In genomic region chr19:10467104-10467706, GRCh38 we compare ENCODE assay signal across 1 cellular context.
TF ChIP-seq lines count a peak whose summit lies in the region.

No MANE protein-coding gene starts in this region.

TF ChIP-seq in IMR-90, 13 proteins besides CTCF, POLR2A, EP300 and RAD21:
- TF ChIP-seq CHD1 (IDR thresholded peaks at IDR 0.05; ENCODE audit: low read depth, low read length) (no peak), RCOR1 (IDR thresholded peaks at IDR 0.05; ENCODE audit: insufficient replicate concordance, low read length) (no peak), ELK1 (IDR thresholded peaks at IDR 0.05; ENCODE audit: borderline replicate concordance, low read depth, low read length) (no peak), NFE2L2 (IDR thresholded peaks at IDR 0.05; ENCODE audit: low read depth, low read length) (no peak), MAZ (IDR thresholded peaks at IDR 0.05; ENCODE audit: borderline replicate concordance, low read depth, low read length) (no peak), USF2 (IDR thresholded peaks at IDR 0.05; ENCODE audit: low read depth, low read length) (no peak), BHLHE40 (IDR thresholded peaks at IDR 0.05; ENCODE audit: low read depth, low read length) (no peak), MXI1 (IDR thresholded peaks at IDR 0.05; ENCODE audit: borderline replicate concordance, low read depth, low read length) (no peak), CEBPB (IDR thresholded peaks at IDR 0.05; ENCODE audit: low read depth, low read length) (no peak), RFX5 (IDR thresholded peaks at IDR 0.05; ENCODE audit: low read depth, low read length) (no peak), FOS (IDR thresholded peaks at IDR 0.05; ENCODE audit: low read depth, low read length) (no peak)
TF ChIP-seq in IMR-90: peak in this region for 0.
